In genomic region chr11:119377961-119378667, GRCh38 we compare ENCODE assay signal across 1 cellular context.
TF ChIP-seq lines count a peak whose summit lies in the region.

No MANE protein-coding gene starts in this region.

TF ChIP-seq in K562, 482 proteins besides CTCF, POLR2A, EP300 and RAD21 (continued from another document):
- TF ChIP-seq TBL1XR1 (IDR thresholded peaks at IDR 0.05; ENCODE audit: low read length in 2 of 2) (no peak), VEZF1 (CRISPR knock-in tag; IDR thresholded peaks at IDR 0.05) (peak; percentile 35; the same call in 1 of the 2 replicates), KAT7 (CRISPR knock-in tag; IDR thresholded peaks at IDR 0.05; ENCODE audit: borderline replicate concordance) (no peak), TCF3 (CRISPR knock-in tag; IDR thresholded peaks at IDR 0.05) (peak; percentile 45; the same call in 1 of the 2 replicates), CBFA2T3 (IDR thresholded peaks at IDR 0.05) (peak; percentile 68), TFE3 (CRISPR knock-in tag; IDR thresholded peaks at IDR 0.05) (no peak), ZNF253 (CRISPR knock-in tag; conservative IDR thresholded peaks at IDR 0.05) (no peak), LCOR (CRISPR knock-in tag; IDR thresholded peaks at IDR 0.05) (0 out of 2 replicates have a peak, but pooled peaks have one; percentile 21), KLF1 (tag; IDR thresholded peaks at IDR 0.05) (no peak), GTF2F1 (IDR thresholded peaks at IDR 0.05; ENCODE audit: low read depth, low read length) (no peak), SMAD2 (IDR thresholded peaks at IDR 0.05; ENCODE audit: low read depth, low read length) (no peak), ZNF436 (CRISPR knock-in tag; IDR thresholded peaks at IDR 0.05) (no peak), CEBPB (tag; IDR thresholded peaks at IDR 0.05) (peak; percentile 89), RAD51 (IDR thresholded peaks at IDR 0.05; ENCODE audit: borderline replicate concordance, low read depth) (no peak), MAZ (CRISPR knock-in tag; conservative IDR thresholded peaks at IDR 0.05 in 1 of 2, IDR thresholded peaks at IDR 0.05 in 1 of 2) (peak in 1 of 2 experiments; percentile 28; a peak in 1 of 4 replicates), HIVEP1 (CRISPR knock-in tag; IDR thresholded peaks at IDR 0.05) (no peak), NFRKB (IDR thresholded peaks at IDR 0.05; ENCODE audit: low read depth) (no peak), PURB (CRISPR knock-in tag; IDR thresholded peaks at IDR 0.05; ENCODE audit: low read depth) (no peak), IRF2 (CRISPR knock-in tag; IDR thresholded peaks at IDR 0.05) (no peak), SMAD4 (CRISPR knock-in tag; conservative IDR thresholded peaks at IDR 0.05) (no peak), TCF7L2 (IDR thresholded peaks at IDR 0.05; ENCODE audit: low read depth, low read length) (no peak), ZNF707 (CRISPR knock-in tag; conservative IDR thresholded peaks at IDR 0.05) (no peak), HNRNPH1 (optimal IDR thresholded peaks at IDR 0.05; ENCODE audit: low read depth, low read length) (no peak), ZNF324 (CRISPR knock-in tag; IDR thresholded peaks at IDR 0.05) (no peak), MYNN (IDR thresholded peaks at IDR 0.05) (peak; percentile 61; the same call in 1 of the 2 replicates), MYNN (CRISPR knock-in tag; IDR thresholded peaks at IDR 0.05) (no peak), MITF (IDR thresholded peaks at IDR 0.05) (no peak), ZNF263 (CRISPR knock-in tag; IDR thresholded peaks at IDR 0.05; ENCODE audit: borderline replicate concordance) (no peak), KLF13 (tag; IDR thresholded peaks at IDR 0.05; ENCODE audit: borderline replicate concordance, low read depth) (no peak), ZNF217 (CRISPR knock-in tag; IDR thresholded peaks at IDR 0.05) (no peak), SMARCA4 (IDR thresholded peaks at IDR 0.05) (peak; percentile 15; the same call in 1 of the 2 replicates), ZNF584 (CRISPR knock-in tag; IDR thresholded peaks at IDR 0.05; ENCODE audit: low read depth) (no peak), ZEB2 (IDR thresholded peaks at IDR 0.05) (no peak), GTF2A2 (tag; IDR thresholded peaks at IDR 0.05) (no peak), PHB2 (IDR thresholded peaks at IDR 0.05; ENCODE audit: low read depth) (no peak), EGR1 (conservative IDR thresholded peaks at IDR 0.05) (no peak), ZNF408 (CRISPR knock-in tag; IDR thresholded peaks at IDR 0.05; ENCODE audit: low read depth) (no peak), ZBTB1 (CRISPR knock-in tag; IDR thresholded peaks at IDR 0.05; ENCODE audit: borderline replicate concordance, low read depth) (no peak), ZSCAN29 (IDR thresholded peaks at IDR 0.05) (no peak)
- TF ChIP-seq, protein P1, sequence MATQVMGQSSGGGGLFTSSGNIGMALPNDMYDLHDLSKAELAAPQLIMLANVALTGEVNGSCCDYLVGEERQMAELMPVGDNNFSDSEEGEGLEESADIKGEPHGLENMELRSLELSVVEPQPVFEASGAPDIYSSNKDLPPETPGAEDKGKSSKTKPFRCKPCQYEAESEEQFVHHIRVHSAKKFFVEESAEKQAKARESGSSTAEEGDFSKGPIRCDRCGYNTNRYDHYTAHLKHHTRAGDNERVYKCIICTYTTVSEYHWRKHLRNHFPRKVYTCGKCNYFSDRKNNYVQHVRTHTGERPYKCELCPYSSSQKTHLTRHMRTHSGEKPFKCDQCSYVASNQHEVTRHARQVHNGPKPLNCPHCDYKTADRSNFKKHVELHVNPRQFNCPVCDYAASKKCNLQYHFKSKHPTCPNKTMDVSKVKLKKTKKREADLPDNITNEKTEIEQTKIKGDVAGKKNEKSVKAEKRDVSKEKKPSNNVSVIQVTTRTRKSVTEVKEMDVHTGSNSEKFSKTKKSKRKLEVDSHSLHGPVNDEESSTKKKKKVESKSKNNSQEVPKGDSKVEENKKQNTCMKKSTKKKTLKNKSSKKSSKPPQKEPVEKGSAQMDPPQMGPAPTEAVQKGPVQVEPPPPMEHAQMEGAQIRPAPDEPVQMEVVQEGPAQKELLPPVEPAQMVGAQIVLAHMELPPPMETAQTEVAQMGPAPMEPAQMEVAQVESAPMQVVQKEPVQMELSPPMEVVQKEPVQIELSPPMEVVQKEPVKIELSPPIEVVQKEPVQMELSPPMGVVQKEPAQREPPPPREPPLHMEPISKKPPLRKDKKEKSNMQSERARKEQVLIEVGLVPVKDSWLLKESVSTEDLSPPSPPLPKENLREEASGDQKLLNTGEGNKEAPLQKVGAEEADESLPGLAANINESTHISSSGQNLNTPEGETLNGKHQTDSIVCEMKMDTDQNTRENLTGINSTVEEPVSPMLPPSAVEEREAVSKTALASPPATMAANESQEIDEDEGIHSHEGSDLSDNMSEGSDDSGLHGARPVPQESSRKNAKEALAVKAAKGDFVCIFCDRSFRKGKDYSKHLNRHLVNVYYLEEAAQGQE (CRISPR knock-in tag; IDR thresholded peaks at IDR 0.05; ENCODE audit: low read depth): no peak
- TF ChIP-seq, protein P2, sequence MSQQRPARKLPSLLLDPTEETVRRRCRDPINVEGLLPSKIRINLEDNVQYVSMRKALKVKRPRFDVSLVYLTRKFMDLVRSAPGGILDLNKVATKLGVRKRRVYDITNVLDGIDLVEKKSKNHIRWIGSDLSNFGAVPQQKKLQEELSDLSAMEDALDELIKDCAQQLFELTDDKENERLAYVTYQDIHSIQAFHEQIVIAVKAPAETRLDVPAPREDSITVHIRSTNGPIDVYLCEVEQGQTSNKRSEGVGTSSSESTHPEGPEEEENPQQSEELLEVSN (IDR thresholded peaks at IDR 0.05; ENCODE audit: borderline replicate concordance in 1 of 2, extremely low read depth in 1 of 2, insufficient read depth in 1 of 2, insufficient read length in 1 of 2, low read depth in 1 of 2, low read length in 1 of 2, poor library complexity in 1 of 2, severe bottlenecking in 1 of 2): no peak
- TF ChIP-seq, protein P3, sequence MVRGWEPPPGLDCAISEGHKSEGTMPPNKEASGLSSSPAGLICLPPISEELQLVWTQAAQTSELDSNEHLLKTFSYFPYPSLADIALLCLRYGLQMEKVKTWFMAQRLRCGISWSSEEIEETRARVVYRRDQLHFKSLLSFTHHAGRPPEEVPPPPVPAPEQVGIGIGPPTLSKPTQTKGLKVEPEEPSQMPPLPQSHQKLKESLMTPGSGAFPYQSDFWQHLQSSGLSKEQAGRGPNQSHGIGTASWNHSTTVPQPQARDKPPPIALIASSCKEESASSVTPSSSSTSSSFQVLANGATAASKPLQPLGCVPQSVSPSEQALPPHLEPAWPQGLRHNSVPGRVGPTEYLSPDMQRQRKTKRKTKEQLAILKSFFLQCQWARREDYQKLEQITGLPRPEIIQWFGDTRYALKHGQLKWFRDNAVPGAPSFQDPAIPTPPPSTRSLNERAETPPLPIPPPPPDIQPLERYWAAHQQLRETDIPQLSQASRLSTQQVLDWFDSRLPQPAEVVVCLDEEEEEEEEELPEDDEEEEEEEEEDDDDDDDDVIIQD (CRISPR knock-in tag; IDR thresholded peaks at IDR 0.05): no peak
- TF ChIP-seq, protein P4, sequence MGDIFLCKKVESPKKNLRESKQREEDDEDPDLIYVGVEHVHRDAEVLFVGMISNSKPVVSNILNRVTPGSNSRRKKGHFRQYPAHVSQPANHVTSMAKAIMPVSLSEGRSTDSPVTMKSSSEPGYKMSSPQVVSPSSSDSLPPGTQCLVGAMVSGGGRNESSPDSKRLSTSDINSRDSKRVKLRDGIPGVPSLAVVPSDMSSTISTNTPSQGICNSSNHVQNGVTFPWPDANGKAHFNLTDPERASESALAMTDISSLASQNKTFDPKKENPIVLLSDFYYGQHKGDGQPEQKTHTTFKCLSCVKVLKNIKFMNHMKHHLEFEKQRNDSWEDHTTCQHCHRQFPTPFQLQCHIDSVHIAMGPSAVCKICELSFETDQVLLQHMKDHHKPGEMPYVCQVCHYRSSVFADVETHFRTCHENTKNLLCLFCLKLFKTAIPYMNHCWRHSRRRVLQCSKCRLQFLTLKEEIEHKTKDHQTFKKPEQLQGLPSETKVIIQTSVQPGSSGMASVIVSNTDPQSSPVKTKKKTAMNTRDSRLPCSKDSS (IDR thresholded peaks at IDR 0.05; ENCODE audit: low read depth, partially characterized antibody): no peak
- TF ChIP-seq, protein P5, sequence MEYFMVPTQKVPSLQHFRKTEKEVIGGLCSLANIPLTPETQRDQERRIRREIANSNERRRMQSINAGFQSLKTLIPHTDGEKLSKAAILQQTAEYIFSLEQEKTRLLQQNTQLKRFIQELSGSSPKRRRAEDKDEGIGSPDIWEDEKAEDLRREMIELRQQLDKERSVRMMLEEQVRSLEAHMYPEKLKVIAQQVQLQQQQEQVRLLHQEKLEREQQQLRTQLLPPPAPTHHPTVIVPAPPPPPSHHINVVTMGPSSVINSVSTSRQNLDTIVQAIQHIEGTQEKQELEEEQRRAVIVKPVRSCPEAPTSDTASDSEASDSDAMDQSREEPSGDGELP (CRISPR knock-in tag; IDR thresholded peaks at IDR 0.05; ENCODE audit: borderline replicate concordance): no peak
